ENCODE assay signal across 1 cellular context in the genomic region with DNA sequence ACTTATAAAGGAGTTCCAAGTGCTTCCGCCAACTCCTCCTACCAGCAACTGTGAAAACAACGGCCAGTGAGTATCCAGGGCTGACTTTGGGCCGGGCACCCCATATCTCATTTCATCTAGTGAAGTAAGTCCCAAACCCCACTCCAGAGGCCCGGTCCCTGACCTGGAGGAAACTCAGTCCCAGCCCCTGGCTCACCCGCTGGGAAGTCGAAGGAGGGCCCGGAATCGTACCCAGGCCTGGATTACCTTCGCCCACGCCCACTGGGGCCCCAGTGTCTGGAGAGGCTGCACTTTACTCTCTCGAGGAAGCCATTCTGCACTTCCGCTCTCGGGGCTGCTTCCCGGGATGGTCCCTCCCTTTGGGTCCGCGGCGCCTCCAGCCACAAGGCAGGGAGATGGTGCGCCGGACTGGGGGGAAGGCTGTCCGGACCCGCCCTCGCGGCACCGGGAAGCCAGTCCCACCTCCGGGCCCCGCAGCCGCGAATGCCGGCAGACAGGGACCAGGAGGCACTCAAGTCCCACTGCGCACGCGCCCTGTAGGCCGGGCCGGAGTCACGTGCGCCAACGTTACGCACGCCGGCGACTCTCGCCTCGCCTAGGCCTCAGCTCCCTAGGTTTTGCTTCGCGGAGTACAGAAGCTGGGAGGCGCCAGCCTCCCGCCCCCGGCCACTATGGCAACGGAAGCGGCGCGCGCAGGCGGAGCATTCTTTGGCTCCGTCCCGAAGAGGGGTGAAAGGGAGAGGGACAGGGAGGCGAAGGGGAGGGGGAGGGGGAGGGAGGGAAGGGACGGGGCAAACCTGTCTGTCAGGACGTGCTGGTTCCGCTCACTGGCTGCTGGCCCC.
TF ChIP-seq lines count a peak whose summit lies in the region.

A gene with protein sequence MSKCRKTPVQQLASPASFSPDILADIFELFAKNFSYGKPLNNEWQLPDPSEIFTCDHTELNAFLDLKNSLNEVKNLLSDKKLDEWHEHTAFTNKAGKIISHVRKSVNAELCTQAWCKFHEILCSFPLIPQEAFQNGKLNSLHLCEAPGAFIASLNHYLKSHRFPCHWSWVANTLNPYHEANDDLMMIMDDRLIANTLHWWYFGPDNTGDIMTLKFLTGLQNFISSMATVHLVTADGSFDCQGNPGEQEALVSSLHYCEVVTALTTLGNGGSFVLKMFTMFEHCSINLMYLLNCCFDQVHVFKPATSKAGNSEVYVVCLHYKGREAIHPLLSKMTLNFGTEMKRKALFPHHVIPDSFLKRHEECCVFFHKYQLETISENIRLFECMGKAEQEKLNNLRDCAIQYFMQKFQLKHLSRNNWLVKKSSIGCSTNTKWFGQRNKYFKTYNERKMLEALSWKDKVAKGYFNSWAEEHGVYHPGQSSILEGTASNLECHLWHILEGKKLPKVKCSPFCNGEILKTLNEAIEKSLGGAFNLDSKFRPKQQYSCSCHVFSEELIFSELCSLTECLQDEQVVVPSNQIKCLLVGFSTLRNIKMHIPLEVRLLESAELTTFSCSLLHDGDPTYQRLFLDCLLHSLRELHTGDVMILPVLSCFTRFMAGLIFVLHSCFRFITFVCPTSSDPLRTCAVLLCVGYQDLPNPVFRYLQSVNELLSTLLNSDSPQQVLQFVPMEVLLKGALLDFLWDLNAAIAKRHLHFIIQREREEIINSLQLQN (minus strand): TSS at position 513 of the 842 bp plus-strand sequence. CDS start 3,482 bp downstream, outside the sequence.

TF ChIP-seq in HepG2, 621 proteins besides CTCF, POLR2A, EP300 and RAD21 (continued from another document and continues in another):
- TF ChIP-seq, protein P1, sequence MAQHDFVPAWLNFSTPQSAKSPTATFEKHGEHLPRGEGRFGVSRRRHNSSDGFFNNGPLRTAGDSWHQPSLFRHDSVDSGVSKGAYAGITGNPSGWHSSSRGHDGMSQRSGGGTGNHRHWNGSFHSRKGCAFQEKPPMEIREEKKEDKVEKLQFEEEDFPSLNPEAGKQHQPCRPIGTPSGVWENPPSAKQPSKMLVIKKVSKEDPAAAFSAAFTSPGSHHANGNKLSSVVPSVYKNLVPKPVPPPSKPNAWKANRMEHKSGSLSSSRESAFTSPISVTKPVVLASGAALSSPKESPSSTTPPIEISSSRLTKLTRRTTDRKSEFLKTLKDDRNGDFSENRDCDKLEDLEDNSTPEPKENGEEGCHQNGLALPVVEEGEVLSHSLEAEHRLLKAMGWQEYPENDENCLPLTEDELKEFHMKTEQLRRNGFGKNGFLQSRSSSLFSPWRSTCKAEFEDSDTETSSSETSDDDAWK (CRISPR knock-in tag; IDR thresholded peaks at IDR 0.05): no peak
- no peak for TF ChIP-seq REXO4 (CRISPR knock-in tag; IDR thresholded peaks at IDR 0.05; ENCODE audit: borderline replicate concordance)
- peak; percentile 81; the same call in 1 of the 2 replicates for TF ChIP-seq CBX5 (CRISPR knock-in tag; IDR thresholded peaks at IDR 0.05; ENCODE audit: borderline replicate concordance)
- peak; percentile 39; the same call in 1 of the 2 replicates for TF ChIP-seq ZNF557 (CRISPR knock-in tag; IDR thresholded peaks at IDR 0.05)
- peak; percentile 42 for TF ChIP-seq PHF5A (CRISPR knock-in tag; IDR thresholded peaks at IDR 0.05; ENCODE audit: low read depth, unreplicated experiment)
- TF ChIP-seq ZNF75D (CRISPR knock-in tag; IDR thresholded peaks at IDR 0.05; ENCODE audit: borderline replicate concordance): no peak; the same call in 1 of the 2 replicates
- peak; percentile 97 for TF ChIP-seq ZFY (CRISPR knock-in tag; IDR thresholded peaks at IDR 0.05)
- TF ChIP-seq SAP130 (CRISPR knock-in tag; IDR thresholded peaks at IDR 0.05; ENCODE audit: low read depth): peak; percentile 85
- TF ChIP-seq, protein P2, sequence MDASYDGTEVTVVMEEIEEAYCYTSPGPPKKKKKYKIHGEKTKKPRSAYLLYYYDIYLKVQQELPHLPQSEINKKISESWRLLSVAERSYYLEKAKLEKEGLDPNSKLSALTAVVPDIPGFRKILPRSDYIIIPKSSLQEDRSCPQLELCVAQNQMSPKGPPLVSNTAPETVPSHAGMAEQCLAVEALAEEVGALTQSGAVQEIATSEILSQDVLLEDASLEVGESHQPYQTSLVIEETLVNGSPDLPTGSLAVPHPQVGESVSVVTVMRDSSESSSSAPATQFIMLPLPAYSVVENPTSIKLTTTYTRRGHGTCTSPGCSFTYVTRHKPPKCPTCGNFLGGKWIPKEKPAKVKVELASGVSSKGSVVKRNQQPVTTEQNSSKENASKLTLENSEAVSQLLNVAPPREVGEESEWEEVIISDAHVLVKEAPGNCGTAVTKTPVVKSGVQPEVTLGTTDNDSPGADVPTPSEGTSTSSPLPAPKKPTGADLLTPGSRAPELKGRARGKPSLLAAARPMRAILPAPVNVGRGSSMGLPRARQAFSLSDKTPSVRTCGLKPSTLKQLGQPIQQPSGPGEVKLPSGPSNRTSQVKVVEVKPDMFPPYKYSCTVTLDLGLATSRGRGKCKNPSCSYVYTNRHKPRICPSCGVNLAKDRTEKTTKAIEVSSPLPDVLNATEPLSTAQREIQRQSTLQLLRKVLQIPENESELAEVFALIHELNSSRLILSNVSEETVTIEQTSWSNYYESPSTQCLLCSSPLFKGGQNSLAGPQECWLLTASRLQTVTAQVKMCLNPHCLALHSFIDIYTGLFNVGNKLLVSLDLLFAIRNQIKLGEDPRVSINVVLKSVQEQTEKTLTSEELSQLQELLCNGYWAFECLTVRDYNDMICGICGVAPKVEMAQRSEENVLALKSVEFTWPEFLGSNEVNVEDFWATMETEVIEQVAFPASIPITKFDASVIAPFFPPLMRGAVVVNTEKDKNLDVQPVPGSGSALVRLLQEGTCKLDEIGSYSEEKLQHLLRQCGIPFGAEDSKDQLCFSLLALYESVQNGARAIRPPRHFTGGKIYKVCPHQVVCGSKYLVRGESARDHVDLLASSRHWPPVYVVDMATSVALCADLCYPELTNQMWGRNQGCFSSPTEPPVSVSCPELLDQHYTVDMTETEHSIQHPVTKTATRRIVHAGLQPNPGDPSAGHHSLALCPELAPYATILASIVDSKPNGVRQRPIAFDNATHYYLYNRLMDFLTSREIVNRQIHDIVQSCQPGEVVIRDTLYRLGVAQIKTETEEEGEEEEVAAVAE (CRISPR knock-in tag; IDR thresholded peaks at IDR 0.05; ENCODE audit: borderline replicate concordance): 0 out of 2 replicates have a peak, but pooled peaks have one; percentile 80
- TF ChIP-seq, protein P3, sequence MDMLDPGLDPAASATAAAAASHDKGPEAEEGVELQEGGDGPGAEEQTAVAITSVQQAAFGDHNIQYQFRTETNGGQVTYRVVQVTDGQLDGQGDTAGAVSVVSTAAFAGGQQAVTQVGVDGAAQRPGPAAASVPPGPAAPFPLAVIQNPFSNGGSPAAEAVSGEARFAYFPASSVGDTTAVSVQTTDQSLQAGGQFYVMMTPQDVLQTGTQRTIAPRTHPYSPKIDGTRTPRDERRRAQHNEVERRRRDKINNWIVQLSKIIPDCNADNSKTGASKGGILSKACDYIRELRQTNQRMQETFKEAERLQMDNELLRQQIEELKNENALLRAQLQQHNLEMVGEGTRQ (IDR thresholded peaks at IDR 0.05; ENCODE audit: low read depth, low read length): peak; percentile 95
- TF ChIP-seq, protein P3 (CRISPR knock-in tag; IDR thresholded peaks at IDR 0.05; ENCODE audit: borderline replicate concordance): peak; percentile 98
- no peak for TF ChIP-seq ZFP36L1 (CRISPR knock-in tag; IDR thresholded peaks at IDR 0.05)
- peak; percentile 88 for TF ChIP-seq MEF2D (CRISPR knock-in tag; IDR thresholded peaks at IDR 0.05)
- peak; percentile 78; the same call in 1 of the 2 replicates for TF ChIP-seq ZNF768 (CRISPR knock-in tag; IDR thresholded peaks at IDR 0.05)
- no peak for TF ChIP-seq SSRP1 (CRISPR knock-in tag; IDR thresholded peaks at IDR 0.05)
- TF ChIP-seq, protein P4, sequence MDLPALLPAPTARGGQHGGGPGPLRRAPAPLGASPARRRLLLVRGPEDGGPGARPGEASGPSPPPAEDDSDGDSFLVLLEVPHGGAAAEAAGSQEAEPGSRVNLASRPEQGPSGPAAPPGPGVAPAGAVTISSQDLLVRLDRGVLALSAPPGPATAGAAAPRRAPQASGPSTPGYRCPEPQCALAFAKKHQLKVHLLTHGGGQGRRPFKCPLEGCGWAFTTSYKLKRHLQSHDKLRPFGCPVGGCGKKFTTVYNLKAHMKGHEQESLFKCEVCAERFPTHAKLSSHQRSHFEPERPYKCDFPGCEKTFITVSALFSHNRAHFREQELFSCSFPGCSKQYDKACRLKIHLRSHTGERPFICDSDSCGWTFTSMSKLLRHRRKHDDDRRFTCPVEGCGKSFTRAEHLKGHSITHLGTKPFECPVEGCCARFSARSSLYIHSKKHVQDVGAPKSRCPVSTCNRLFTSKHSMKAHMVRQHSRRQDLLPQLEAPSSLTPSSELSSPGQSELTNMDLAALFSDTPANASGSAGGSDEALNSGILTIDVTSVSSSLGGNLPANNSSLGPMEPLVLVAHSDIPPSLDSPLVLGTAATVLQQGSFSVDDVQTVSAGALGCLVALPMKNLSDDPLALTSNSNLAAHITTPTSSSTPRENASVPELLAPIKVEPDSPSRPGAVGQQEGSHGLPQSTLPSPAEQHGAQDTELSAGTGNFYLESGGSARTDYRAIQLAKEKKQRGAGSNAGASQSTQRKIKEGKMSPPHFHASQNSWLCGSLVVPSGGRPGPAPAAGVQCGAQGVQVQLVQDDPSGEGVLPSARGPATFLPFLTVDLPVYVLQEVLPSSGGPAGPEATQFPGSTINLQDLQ (CRISPR knock-in tag; IDR thresholded peaks at IDR 0.05): peak; percentile 91
- TF ChIP-seq RARA (CRISPR knock-in tag; IDR thresholded peaks at IDR 0.05): peak; percentile 51
- peak; percentile 81 for TF ChIP-seq ZNF614 (CRISPR knock-in tag; IDR thresholded peaks at IDR 0.05; ENCODE audit: borderline replicate concordance)
- TF ChIP-seq, protein P5, sequence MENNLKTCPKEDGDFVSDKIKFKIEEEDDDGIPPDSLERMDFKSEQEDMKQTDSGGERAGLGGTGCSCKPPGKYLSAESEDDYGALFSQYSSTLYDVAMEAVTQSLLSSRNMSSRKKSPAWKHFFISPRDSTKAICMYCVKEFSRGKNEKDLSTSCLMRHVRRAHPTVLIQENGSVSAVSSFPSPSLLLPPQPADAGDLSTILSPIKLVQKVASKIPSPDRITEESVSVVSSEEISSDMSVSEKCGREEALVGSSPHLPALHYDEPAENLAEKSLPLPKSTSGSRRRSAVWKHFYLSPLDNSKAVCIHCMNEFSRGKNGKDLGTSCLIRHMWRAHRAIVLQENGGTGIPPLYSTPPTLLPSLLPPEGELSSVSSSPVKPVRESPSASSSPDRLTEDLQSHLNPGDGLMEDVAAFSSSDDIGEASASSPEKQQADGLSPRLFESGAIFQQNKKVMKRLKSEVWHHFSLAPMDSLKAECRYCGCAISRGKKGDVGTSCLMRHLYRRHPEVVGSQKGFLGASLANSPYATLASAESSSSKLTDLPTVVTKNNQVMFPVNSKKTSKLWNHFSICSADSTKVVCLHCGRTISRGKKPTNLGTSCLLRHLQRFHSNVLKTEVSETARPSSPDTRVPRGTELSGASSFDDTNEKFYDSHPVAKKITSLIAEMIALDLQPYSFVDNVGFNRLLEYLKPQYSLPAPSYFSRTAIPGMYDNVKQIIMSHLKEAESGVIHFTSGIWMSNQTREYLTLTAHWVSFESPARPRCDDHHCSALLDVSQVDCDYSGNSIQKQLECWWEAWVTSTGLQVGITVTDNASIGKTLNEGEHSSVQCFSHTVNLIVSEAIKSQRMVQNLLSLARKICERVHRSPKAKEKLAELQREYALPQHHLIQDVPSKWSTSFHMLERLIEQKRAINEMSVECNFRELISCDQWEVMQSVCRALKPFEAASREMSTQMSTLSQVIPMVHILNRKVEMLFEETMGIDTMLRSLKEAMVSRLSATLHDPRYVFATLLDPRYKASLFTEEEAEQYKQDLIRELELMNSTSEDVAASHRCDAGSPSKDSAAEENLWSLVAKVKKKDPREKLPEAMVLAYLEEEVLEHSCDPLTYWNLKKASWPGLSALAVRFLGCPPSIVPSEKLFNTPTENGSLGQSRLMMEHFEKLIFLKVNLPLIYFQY (CRISPR knock-in tag; IDR thresholded peaks at IDR 0.05; ENCODE audit: borderline replicate concordance): peak; percentile 86; the same call in 1 of the 2 replicates
- TF ChIP-seq, protein P6, sequence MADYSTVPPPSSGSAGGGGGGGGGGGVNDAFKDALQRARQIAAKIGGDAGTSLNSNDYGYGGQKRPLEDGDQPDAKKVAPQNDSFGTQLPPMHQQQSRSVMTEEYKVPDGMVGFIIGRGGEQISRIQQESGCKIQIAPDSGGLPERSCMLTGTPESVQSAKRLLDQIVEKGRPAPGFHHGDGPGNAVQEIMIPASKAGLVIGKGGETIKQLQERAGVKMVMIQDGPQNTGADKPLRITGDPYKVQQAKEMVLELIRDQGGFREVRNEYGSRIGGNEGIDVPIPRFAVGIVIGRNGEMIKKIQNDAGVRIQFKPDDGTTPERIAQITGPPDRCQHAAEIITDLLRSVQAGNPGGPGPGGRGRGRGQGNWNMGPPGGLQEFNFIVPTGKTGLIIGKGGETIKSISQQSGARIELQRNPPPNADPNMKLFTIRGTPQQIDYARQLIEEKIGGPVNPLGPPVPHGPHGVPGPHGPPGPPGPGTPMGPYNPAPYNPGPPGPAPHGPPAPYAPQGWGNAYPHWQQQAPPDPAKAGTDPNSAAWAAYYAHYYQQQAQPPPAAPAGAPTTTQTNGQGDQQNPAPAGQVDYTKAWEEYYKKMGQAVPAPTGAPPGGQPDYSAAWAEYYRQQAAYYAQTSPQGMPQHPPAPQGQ (CRISPR knock-in tag; IDR thresholded peaks at IDR 0.05; ENCODE audit: borderline replicate concordance): peak; percentile 76; the same call in 1 of the 2 replicates
- TF ChIP-seq, protein P7, sequence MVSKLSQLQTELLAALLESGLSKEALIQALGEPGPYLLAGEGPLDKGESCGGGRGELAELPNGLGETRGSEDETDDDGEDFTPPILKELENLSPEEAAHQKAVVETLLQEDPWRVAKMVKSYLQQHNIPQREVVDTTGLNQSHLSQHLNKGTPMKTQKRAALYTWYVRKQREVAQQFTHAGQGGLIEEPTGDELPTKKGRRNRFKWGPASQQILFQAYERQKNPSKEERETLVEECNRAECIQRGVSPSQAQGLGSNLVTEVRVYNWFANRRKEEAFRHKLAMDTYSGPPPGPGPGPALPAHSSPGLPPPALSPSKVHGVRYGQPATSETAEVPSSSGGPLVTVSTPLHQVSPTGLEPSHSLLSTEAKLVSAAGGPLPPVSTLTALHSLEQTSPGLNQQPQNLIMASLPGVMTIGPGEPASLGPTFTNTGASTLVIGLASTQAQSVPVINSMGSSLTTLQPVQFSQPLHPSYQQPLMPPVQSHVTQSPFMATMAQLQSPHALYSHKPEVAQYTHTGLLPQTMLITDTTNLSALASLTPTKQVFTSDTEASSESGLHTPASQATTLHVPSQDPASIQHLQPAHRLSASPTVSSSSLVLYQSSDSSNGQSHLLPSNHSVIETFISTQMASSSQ (IDR thresholded peaks at IDR 0.05; ENCODE audit: low read depth): no peak
- TF ChIP-seq, protein P7 (CRISPR knock-in tag; IDR thresholded peaks at IDR 0.05; ENCODE audit: borderline replicate concordance): peak; percentile 86
